In the genomic region with DNA sequence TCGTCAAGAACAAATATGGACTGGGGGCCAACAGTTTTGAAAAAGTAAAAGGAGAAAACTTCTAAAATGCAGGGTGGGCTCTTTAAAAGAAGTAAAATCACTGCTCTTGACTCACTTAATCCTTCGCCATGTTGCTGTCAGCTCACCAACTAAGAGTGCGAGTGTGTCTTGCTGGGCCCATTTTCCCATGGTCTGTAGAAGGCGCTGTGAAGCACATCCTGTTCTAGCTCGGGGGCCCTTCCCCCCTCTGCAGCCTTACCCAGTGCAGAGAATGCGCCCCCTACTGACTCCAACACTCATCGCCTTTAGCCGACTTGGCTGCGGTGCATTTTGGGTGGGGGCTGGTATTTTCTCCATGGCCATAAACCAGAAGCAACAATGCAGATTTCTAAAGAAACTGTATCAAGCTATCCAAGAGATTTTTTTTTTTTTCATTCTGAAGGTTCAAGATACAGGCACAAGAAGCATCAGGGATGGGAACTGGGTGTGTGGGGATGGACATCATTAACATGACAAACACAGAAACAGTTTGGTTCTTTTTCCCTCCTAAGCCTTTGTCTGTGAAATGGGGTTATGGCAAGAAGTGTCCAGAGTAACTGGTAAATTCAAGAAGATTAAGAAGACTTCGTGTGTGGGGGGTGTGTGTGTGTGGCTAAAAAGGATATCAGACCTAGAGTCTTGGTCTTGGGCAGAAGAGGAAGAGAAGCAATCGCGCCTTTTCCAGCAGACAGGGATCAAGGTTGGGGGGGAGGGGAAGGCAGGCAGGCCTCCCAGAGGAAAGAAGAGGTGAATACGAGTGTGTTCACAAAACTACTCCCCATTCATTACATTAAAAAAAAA, we compare ENCODE assay signal across 8 cellular contexts. TPM values are rescaled to one million over a fixed set of nuclear protein-coding genes. Genes with fewer than 3 reads are reported as not detected.
DNase-seq lines count a peak whose midpoint lies in the region; ATAC-seq lines count a peak whose summit lies in the region.

No MANE protein-coding gene starts in this region.

- ATAC-seq in GM18907 (IDR thresholded peaks at IDR 0.05; ENCODE audit: unreplicated experiment) (peak; percentile 67), HG03342 (IDR thresholded peaks at IDR 0.05; ENCODE audit: unreplicated experiment) (peak; percentile 62)

- DNase-seq in AG08396 (ENCODE audit: low spot score) (peak; percentile 84), NCI-H345 (lab: John Stamatoyannopoulos, UW) (peak; percentile 86), cerebellum (ENCODE audit: low spot score) (peak; percentile 73), kidney glomerular epithelial cell (lab: John Stamatoyannopoulos, UW) (peak; percentile 96)
- DNase-seq in activated CD4-positive, CD25-positive, alpha-beta regulatory T cell treated with anti-CD3 and anti-CD28 coated beads, Interleukin-2, amount 50 U/mL, for 16 hours (ENCODE audit: low read depth, low spot score), result peak; percentile 89
- peak; percentile 92 to 95 for DNase-seq in stimulated activated CD4-positive, alpha-beta T cell treated with anti-CD3 and anti-CD28 coated beads, Interleukin-15, amount 100 ng/mL, for 48 hours (ENCODE audit: low read depth in 2 of 2)

RNA-seq across cellular contexts. Expression of gene ADNP, which starts 1.7 kb away (rescaled TPM):
- 84.3 TPM for total RNA-seq in cerebellum

RNA-seq across cellular contexts. Expression of gene DPM1, which starts 28.8 kb away (rescaled TPM):
- 23.6 TPM for total RNA-seq in cerebellum

RNA-seq across cellular contexts. Expression of gene MOCS3, which starts 29.1 kb away (rescaled TPM):
- total RNA-seq in cerebellum, result 5.5 TPM

Comparison
In these comparisons a context has a peak if more than half of its experiments do, and no peak if none do; other contexts are left out.
1. Peak in every context shown above with its lines: DNase-seq and ATAC-seq.